10 cellular contexts compared by ENCODE assay signal in genomic region chr2:232502513-232502900, GRCh38. TPM values are rescaled to one million over a fixed set of nuclear protein-coding genes. Genes with fewer than 3 reads are reported as not detected.
DNase-seq lines count a peak whose midpoint lies in the region; ATAC-seq lines count a peak whose summit lies in the region.
"Had no signal": no experiment of that assay in that cellular context is flagged by ENCODE, and none has a peak within 500 bp of the region (broad histone marks: within the 10 kb centered on the region; RNA-seq: fewer than 3 reads in every experiment).

No MANE protein-coding gene starts in this region.

- H3K9ac ChIP-seq in stomach smooth muscle (ENCODE audit: low read length in 2 of 2) = peak overlapping the region in 1 of 2 donors; percentile 33

- peaks cover 6% of the 10 kb centered on the region for H3K4me1 Mint-ChIP-seq in activated T-cell treated with anti-CD3 and anti-CD28 coated beads, Interleukin-2, amount 50 U/mL, for 4 hours (ENCODE audit: low read depth)
- H3K4me1 Mint-ChIP-seq in activated CD8-positive, alpha-beta T cell treated with anti-CD3 and anti-CD28 coated beads, Interleukin-2, amount 10 ng/mL, durations not matched to agents 7 days and 5 days (ENCODE audit: low read depth) = peaks cover 2% of the 10 kb centered on the region

- H3K27me3 Mint-ChIP-seq in activated T-cell treated with anti-CD3 and anti-CD28 coated beads, Interleukin-2, amount 50 U/mL, for 4 hours (ENCODE audit: low read depth) = peaks cover 56% of the 10 kb centered on the region
- H3K27me3 Mint-ChIP-seq in activated CD8-positive, alpha-beta T cell treated with anti-CD3 and anti-CD28 coated beads, Interleukin-2, amount 10 ng/mL, durations not matched to agents 7 days and 5 days (ENCODE audit: low read depth) = peaks cover 42% of the 10 kb centered on the region

- CTCF ChIA-PET in activated CD8-positive, alpha-beta T cell treated with anti-CD3 and anti-CD28 coated beads, Interleukin-2, amount 10 ng/mL, durations not matched to agents 7 days and 5 days (lab: Charles Lee) = no interaction called here

- ATAC-seq in activated T-cell treated with anti-CD3 and anti-CD28 coated beads, Interleukin-2, amount 50 U/mL, for 4 hours = peak; percentile 26 to 29
- ATAC-seq in activated CD8-positive, alpha-beta T cell treated with anti-CD3 and anti-CD28 coated beads, Interleukin-2, amount 10 ng/mL, durations not matched to agents 7 days and 5 days = no peak
- ATAC-seq in GM21423 (IDR thresholded peaks at IDR 0.05; ENCODE audit: unreplicated experiment) (no peak), GM21576 (IDR thresholded peaks at IDR 0.05; ENCODE audit: unreplicated experiment) (no peak), HG03175 (IDR thresholded peaks at IDR 0.05; ENCODE audit: unreplicated experiment) (no peak)

- no peak for DNase-seq in activated T-cell treated with anti-CD3 and anti-CD28 coated beads, Interleukin-2, amount 50 U/mL, for 4 hours
- DNase-seq in activated T-cell treated with anti-CD3 and anti-CD28 coated beads, Interleukin-2, amount 50 U/mL, for 1 hour = no peak
- DNase-seq in activated CD8-positive, alpha-beta T cell treated with anti-CD3 and anti-CD28 coated beads, Interleukin-2, amount 10 ng/mL, durations not matched to agents 7 days and 5 days = no peak
- DNase-seq: Peyer's patch had no signal

- peak overlapping the region; percentile 71 for H3K4me3 Mint-ChIP-seq in activated T-cell treated with anti-CD3 and anti-CD28 coated beads, Interleukin-2, amount 50 U/mL, for 4 hours
- peak overlapping the region; percentile 40 for H3K4me3 Mint-ChIP-seq in activated CD8-positive, alpha-beta T cell treated with anti-CD3 and anti-CD28 coated beads, Interleukin-2, amount 10 ng/mL, durations not matched to agents 7 days and 5 days

- no peak overlapping the region for H3K27ac Mint-ChIP-seq in activated CD8-positive, alpha-beta T cell treated with anti-CD3 and anti-CD28 coated beads, Interleukin-2, amount 10 ng/mL, durations not matched to agents 7 days and 5 days

- peaks cover 0 to 19% of the 10 kb centered on the region in 2 donors for H3K27me3 ChIP-seq in stomach smooth muscle (ENCODE audit: control insufficient read depth in 1 of 2, insufficient read depth in 2 of 2, low read length in 2 of 2)

- H3K4me1 ChIP-seq in stomach smooth muscle (ENCODE audit: control insufficient read depth, insufficient read depth, low read length) = peaks cover 12% of the 10 kb centered on the region

- H3K9me3 Mint-ChIP-seq in activated T-cell treated with anti-CD3 and anti-CD28 coated beads, Interleukin-2, amount 50 U/mL, for 4 hours = no peaks in the 10 kb centered on the region
- H3K9me3 Mint-ChIP-seq in activated CD8-positive, alpha-beta T cell treated with anti-CD3 and anti-CD28 coated beads, Interleukin-2, amount 10 ng/mL, durations not matched to agents 7 days and 5 days (ENCODE audit: insufficient read depth) = no peaks in the 10 kb centered on the region

- POLR2A ChIA-PET in activated CD8-positive, alpha-beta T cell treated with anti-CD3 and anti-CD28 coated beads, Interleukin-2, amount 10 ng/mL, durations not matched to agents 7 days and 5 days (lab: Charles Lee) = no interaction called here

- no peak overlapping the region for H3K27ac ChIP-seq in stomach smooth muscle (ENCODE audit: low read length)
- H3K27ac ChIP-seq: Peyer's patch had no signal

- no peaks in the 10 kb centered on the region for H3K9me3 ChIP-seq in stomach smooth muscle (ENCODE audit: control insufficient read depth in 2 of 2, low read length in 2 of 2)
- H3K9me3 ChIP-seq: Peyer's patch had no signal

- H3K36me3 Mint-ChIP-seq in activated T-cell treated with anti-CD3 and anti-CD28 coated beads, Interleukin-2, amount 50 U/mL, for 4 hours (ENCODE audit: insufficient read depth) = no peaks in the 10 kb centered on the region
- no peaks in the 10 kb centered on the region for H3K36me3 Mint-ChIP-seq in activated CD8-positive, alpha-beta T cell treated with anti-CD3 and anti-CD28 coated beads, Interleukin-2, amount 10 ng/mL, durations not matched to agents 7 days and 5 days (ENCODE audit: low read depth)

- peak overlapping the region; percentile 42 for H3K4me3 ChIP-seq in iPS-11a (ENCODE audit: low read depth, low read length)
- H3K4me3 ChIP-seq in stomach smooth muscle (ENCODE audit: low read length in 2 of 2) = peak overlapping the region; percentile 59 to 73

- H3K36me3 ChIP-seq in stomach smooth muscle (ENCODE audit: control insufficient read depth in 2 of 2, insufficient read depth in 2 of 2, low read length in 2 of 2) = no peaks in the 10 kb centered on the region
- H3K36me3 ChIP-seq: Peyer's patch had no signal

RNA-seq across cellular contexts. Expression of gene ECEL1, which starts 14.9 kb away (rescaled TPM):
- under 1 TPM; 0.16 to 0.20 (median 0.19) TPM for total RNA-seq in activated T-cell treated with anti-CD3 and anti-CD28 coated beads, Interleukin-2, amount 50 U/mL, for 4 hours
- not detected for total RNA-seq in activated CD8-positive, alpha-beta T cell treated with anti-CD3 and anti-CD28 coated beads, Interleukin-2, amount 10 ng/mL, durations not matched to agents 7 days and 5 days
- total RNA-seq: osteoblast, Peyer's patch had no signal

RNA-seq across cellular contexts. Expression of gene PRSS56, which starts 17.7 kb away (rescaled TPM):
- not detected for total RNA-seq in activated T-cell treated with anti-CD3 and anti-CD28 coated beads, Interleukin-2, amount 50 U/mL, for 4 hours
- total RNA-seq in activated CD8-positive, alpha-beta T cell treated with anti-CD3 and anti-CD28 coated beads, Interleukin-2, amount 10 ng/mL, durations not matched to agents 7 days and 5 days = not detected
- total RNA-seq: osteoblast, Peyer's patch had no signal

RNA-seq across cellular contexts. Expression of gene CHRND, which starts 23.5 kb away (rescaled TPM):
- not detected for total RNA-seq in activated T-cell treated with anti-CD3 and anti-CD28 coated beads, Interleukin-2, amount 50 U/mL, for 4 hours
- not detected for total RNA-seq in activated CD8-positive, alpha-beta T cell treated with anti-CD3 and anti-CD28 coated beads, Interleukin-2, amount 10 ng/mL, durations not matched to agents 7 days and 5 days
- total RNA-seq: osteoblast, Peyer's patch had no signal

RNA-seq across cellular contexts. Expression of gene CHRNG, which starts 37.0 kb away (rescaled TPM):
- not detected for total RNA-seq in activated T-cell treated with anti-CD3 and anti-CD28 coated beads, Interleukin-2, amount 50 U/mL, for 4 hours
- not detected for total RNA-seq in activated CD8-positive, alpha-beta T cell treated with anti-CD3 and anti-CD28 coated beads, Interleukin-2, amount 10 ng/mL, durations not matched to agents 7 days and 5 days
- total RNA-seq: osteoblast, Peyer's patch had no signal

RNA-seq across cellular contexts. Expression of gene ALPI, which starts 46.6 kb away (rescaled TPM):
- not detected for total RNA-seq in activated T-cell treated with anti-CD3 and anti-CD28 coated beads, Interleukin-2, amount 50 U/mL, for 4 hours
- not detected for total RNA-seq in activated CD8-positive, alpha-beta T cell treated with anti-CD3 and anti-CD28 coated beads, Interleukin-2, amount 10 ng/mL, durations not matched to agents 7 days and 5 days
- total RNA-seq: osteoblast had no signal

Comparison
In these comparisons a context has a peak if more than half of its experiments do, and no peak if none do; other contexts are left out.
1. ATAC-seq: peak in activated T-cell treated with anti-CD3 and anti-CD28 coated beads, Interleukin-2, amount 50 U/mL, for 4 hours (2 of 2); none in activated CD8-positive, alpha-beta T cell treated with anti-CD3 and anti-CD28 coated beads, Interleukin-2, amount 10 ng/mL, durations not matched to agents 7 days and 5 days (single experiment), GM21423 (single experiment), GM21576 (single experiment) and HG03175 (single experiment).